ENCODE assay signal across 1 cellular context in genomic region chr10:44978213-44978569, GRCh38.
TF ChIP-seq lines count a peak whose summit lies in the region.

No MANE protein-coding gene starts in this region.

TF ChIP-seq in H1, 55 proteins besides CTCF, POLR2A, EP300 and RAD21:
- no peak for TF ChIP-seq PHF8 (conservative IDR thresholded peaks at IDR 0.05; ENCODE audit: low read depth, low read length)
- no peak for TF ChIP-seq TEAD4 (IDR thresholded peaks at IDR 0.05; ENCODE audit: low read depth, low read length)
- no peak for TF ChIP-seq E2F6 (IDR thresholded peaks at IDR 0.05)
- no peak for TF ChIP-seq YY1 (IDR thresholded peaks at IDR 0.05; ENCODE audit: low read depth, low read length)
- TF ChIP-seq SP1 (IDR thresholded peaks at IDR 0.05; ENCODE audit: low read depth, low read length), result no peak
- no peak for TF ChIP-seq EZH2 (IDR thresholded peaks at IDR 0.05; ENCODE audit: low read depth, low read length, severe bottlenecking)
- no peak for TF ChIP-seq TAF7 (optimal IDR thresholded peaks at IDR 0.05; ENCODE audit: borderline replicate concordance, low read depth, low read length)
- TF ChIP-seq HDAC2 (IDR thresholded peaks at IDR 0.05; ENCODE audit: borderline replicate concordance in 1 of 2, low read depth in 2 of 2, low read length in 2 of 2), result no peak
- no peak for TF ChIP-seq CREB1 (IDR thresholded peaks at IDR 0.05)
